In the genomic region with DNA sequence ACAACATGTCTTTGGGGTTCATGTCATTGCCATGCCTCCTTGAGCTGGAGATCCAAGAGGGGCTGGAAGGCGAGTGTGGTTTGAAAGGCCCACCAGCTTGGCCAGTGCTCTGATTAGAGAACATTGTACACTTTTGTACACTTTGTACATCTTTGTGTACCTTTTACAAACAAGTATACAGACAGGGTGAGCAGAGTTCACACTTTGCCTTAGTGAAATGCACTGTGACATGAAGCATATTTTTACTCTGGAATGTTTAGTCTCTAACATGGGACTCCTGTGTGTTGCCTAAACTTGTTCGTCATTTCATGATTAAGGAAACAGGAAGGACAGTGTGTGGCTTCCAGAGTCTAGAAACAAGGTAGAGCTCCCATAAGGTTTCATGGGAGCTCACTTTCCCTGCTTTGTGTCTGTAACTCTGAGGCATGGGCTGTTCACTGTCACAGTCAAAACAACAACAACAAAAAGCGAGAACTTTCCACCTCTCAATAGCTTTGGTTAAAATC, we compare ENCODE assay signal across 19 cellular contexts.
"Had no signal": no experiment of that assay in that cellular context is flagged by ENCODE, and none has a peak within 500 bp of the region (broad histone marks: within the 10 kb centered on the region; RNA-seq: fewer than 3 reads in every experiment).

No MANE protein-coding gene starts in this region.

- H3K4me1 ChIP-seq: testis had no signal

- H3K27ac Mint-ChIP-seq: activated CD4-positive, alpha-beta memory T cell treated with anti-CD3 and anti-CD28 coated beads, Interleukin-2, amount 10 ng/mL, durations not matched to agents 7 days and 5 days; activated CD8-positive, alpha-beta memory T cell treated with anti-CD3 and anti-CD28 coated beads, Interleukin-2, amount 10 ng/mL, durations not matched to agents 7 days and 5 days; activated naive CD8-positive, alpha-beta T cell treated with anti-CD3 and anti-CD28 coated beads for 36 hours; activated T-helper 17 cell treated with anti-CD3 and anti-CD28 coated beads, Interleukin-2, amount 50 U/mL, for 72 hours; effector memory CD8-positive, alpha-beta T cell; immature natural killer cell; natural killer cell; T-cell had no signal

- H3K4me3 Mint-ChIP-seq: activated CD4-positive, alpha-beta memory T cell treated with anti-CD3 and anti-CD28 coated beads, Interleukin-2, amount 10 ng/mL, durations not matched to agents 7 days and 5 days; activated CD8-positive, alpha-beta memory T cell treated with anti-CD3 and anti-CD28 coated beads, Interleukin-2, amount 10 ng/mL, durations not matched to agents 7 days and 5 days; activated naive CD8-positive, alpha-beta T cell treated with anti-CD3 and anti-CD28 coated beads for 36 hours; activated T-helper 17 cell treated with anti-CD3 and anti-CD28 coated beads, Interleukin-2, amount 50 U/mL, for 72 hours; effector memory CD8-positive, alpha-beta T cell; immature natural killer cell; natural killer cell; T-cell had no signal

- DNase-seq: activated CD4-positive, alpha-beta memory T cell treated with anti-CD3 and anti-CD28 coated beads, Interleukin-2, amount 10 ng/mL, durations not matched to agents 7 days and 5 days; activated CD4-positive, alpha-beta T cell treated with anti-CD3 and anti-CD28 coated beads for 48 hours; activated CD4-positive, CD25-positive, alpha-beta regulatory T cell; activated CD8-positive, alpha-beta memory T cell treated with anti-CD3 and anti-CD28 coated beads, Interleukin-2, amount 10 ng/mL, durations not matched to agents 7 days and 5 days; activated naive CD4-positive, alpha-beta T cell; activated naive CD8-positive, alpha-beta T cell treated with anti-CD3 and anti-CD28 coated beads for 36 hours; activated T-cell treated with anti-CD3 and anti-CD28 coated beads, Interleukin-2, amount 50 U/mL, for 1 hour; amniotic stem cell; caudate nucleus; effector memory CD8-positive, alpha-beta T cell; erythroblast; immature natural killer cell; natural killer cell; occipital lobe; stimulated activated CD4-positive, alpha-beta T cell treated with anti-CD3 and anti-CD28 coated beads, Interleukin-2, amount 100 ng/mL, for 48 hours; T-cell; testis; upper lobe of right lung had no signal

- H3K9me3 Mint-ChIP-seq: activated CD4-positive, alpha-beta memory T cell treated with anti-CD3 and anti-CD28 coated beads, Interleukin-2, amount 10 ng/mL, durations not matched to agents 7 days and 5 days; activated naive CD8-positive, alpha-beta T cell treated with anti-CD3 and anti-CD28 coated beads for 36 hours; activated T-helper 17 cell treated with anti-CD3 and anti-CD28 coated beads, Interleukin-2, amount 50 U/mL, for 72 hours; effector memory CD8-positive, alpha-beta T cell; immature natural killer cell; natural killer cell; T-cell had no signal

- H3K4me3 ChIP-seq: testis, upper lobe of right lung had no signal

- ATAC-seq: activated CD8-positive, alpha-beta memory T cell treated with anti-CD3 and anti-CD28 coated beads, Interleukin-2, amount 10 ng/mL, durations not matched to agents 7 days and 5 days; activated T-helper 17 cell treated with anti-CD3 and anti-CD28 coated beads, Interleukin-2, amount 50 U/mL, for 72 hours; effector memory CD8-positive, alpha-beta T cell; natural killer cell; T-cell; upper lobe of right lung had no signal

- H3K4me1 Mint-ChIP-seq: activated CD4-positive, alpha-beta memory T cell treated with anti-CD3 and anti-CD28 coated beads, Interleukin-2, amount 10 ng/mL, durations not matched to agents 7 days and 5 days; activated CD8-positive, alpha-beta memory T cell treated with anti-CD3 and anti-CD28 coated beads, Interleukin-2, amount 10 ng/mL, durations not matched to agents 7 days and 5 days; activated naive CD8-positive, alpha-beta T cell treated with anti-CD3 and anti-CD28 coated beads for 36 hours; activated T-helper 17 cell treated with anti-CD3 and anti-CD28 coated beads, Interleukin-2, amount 50 U/mL, for 72 hours; immature natural killer cell; natural killer cell; T-cell had no signal

- H3K27ac ChIP-seq: testis, upper lobe of right lung had no signal

- H3K36me3 ChIP-seq: upper lobe of right lung had no signal

- H3K27me3 Mint-ChIP-seq: activated naive CD8-positive, alpha-beta T cell treated with anti-CD3 and anti-CD28 coated beads for 36 hours; T-cell had no signal

- H3K9me3 ChIP-seq: testis, upper lobe of right lung had no signal

- H3K36me3 Mint-ChIP-seq: activated CD8-positive, alpha-beta memory T cell treated with anti-CD3 and anti-CD28 coated beads, Interleukin-2, amount 10 ng/mL, durations not matched to agents 7 days and 5 days; activated naive CD8-positive, alpha-beta T cell treated with anti-CD3 and anti-CD28 coated beads for 36 hours; immature natural killer cell; natural killer cell; T-cell had no signal

- H3K27me3 ChIP-seq: testis, upper lobe of right lung had no signal
